In the genomic region with DNA sequence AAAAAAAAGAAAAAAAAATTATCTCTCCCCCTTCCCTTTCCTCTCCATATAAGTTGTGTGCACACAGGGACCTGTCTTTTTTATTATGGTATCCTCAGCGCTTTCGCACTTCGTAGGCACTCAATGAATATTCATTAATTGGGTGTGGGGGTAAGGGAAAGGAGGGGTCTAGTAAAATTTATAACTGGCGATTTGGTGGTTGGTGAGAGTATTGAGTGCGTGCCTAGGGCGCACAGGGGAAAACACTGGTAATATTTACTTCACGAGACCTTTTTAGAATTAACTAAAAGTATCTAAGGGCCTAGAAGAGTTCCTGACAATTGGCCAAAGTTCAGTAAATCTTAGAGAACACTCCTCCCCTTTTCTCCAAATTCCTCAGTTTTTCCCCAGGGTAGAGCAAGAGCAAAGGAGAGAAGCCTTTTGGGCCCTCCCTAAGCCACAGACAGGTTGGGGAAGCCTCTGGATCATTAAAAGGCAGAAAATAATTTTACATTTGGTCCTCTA, we compare ENCODE assay signal across 10 cellular contexts. TPM values are rescaled to one million over a fixed set of nuclear protein-coding genes. Genes with fewer than 3 reads are reported as not detected.
DNase-seq lines count a peak whose midpoint lies in the region; ATAC-seq, FAIRE-seq and TF ChIP-seq lines count a peak whose summit lies in the region.
"Had no signal": no experiment of that assay in that cellular context is flagged by ENCODE, and none has a peak within 500 bp of the region (broad histone marks: within the 10 kb centered on the region; RNA-seq: fewer than 3 reads in every experiment).

No MANE protein-coding gene starts in this region.

- H4K20me1 ChIP-seq in SK-N-SH (ENCODE audit: insufficient read depth) (no peaks in the 10 kb centered on the region), HepG2 (ENCODE audit: insufficient read depth, low read length) (no peaks in the 10 kb centered on the region)

- H3K27me3 ChIP-seq in SK-N-SH (ENCODE audit: insufficient read depth) (no peaks in the 10 kb centered on the region), HepG2 (ENCODE audit: control insufficient read depth in 1 of 2, insufficient read depth in 2 of 2, low read length in 2 of 2) (no peaks in the 10 kb centered on the region), stomach (peaks cover 0 to 5% (median 0%) of the 10 kb centered on the region in 3 donors), aorta (ENCODE audit: control insufficient read depth in 1 of 2, insufficient read depth in 2 of 2, low read length in 1 of 2) (no peaks in the 10 kb centered on the region)

- H3K4me2 ChIP-seq in SK-N-SH: no peak overlapping the region
- H3K4me2 ChIP-seq in HepG2 (ENCODE audit: low read depth, low read length): peak overlapping the region; percentile 73

- 97% methylated on average over 7 of the region's 7 CpGs for WGBS in SK-N-SH (ENCODE audit: low lambda C conversion rate)
- WGBS in HepG2 (ENCODE audit: low lambda C conversion rate): 86% methylated on average over 7 of the region's 7 CpGs
- 94 to 96% (median 96%) methylated on average over 7 of the region's 7 CpGs for WGBS in stomach, 5 donors
- WGBS in aorta, 2 donors: 97 to 99% methylated on average over 7 of the region's 7 CpGs

- no peak overlapping the region for H3K4me3 ChIP-seq in SK-N-SH (ENCODE audit: low read depth in 2 of 2, low read length in 1 of 2)
- H3K4me3 ChIP-seq in astrocyte of the spinal cord (ENCODE audit: low read depth, low read length): peak overlapping the region; percentile 17
- peak overlapping the region; percentile 57 to 70 (median 57); a peak in 5 of 6 replicates for H3K4me3 ChIP-seq in HepG2 (replicated peaks in 1 of 3; ENCODE audit: insufficient read depth in 1 of 3, low read depth in 2 of 3, low read length in 3 of 3)
- peak overlapping the region; percentile 51 to 58 (median 56) for H3K4me3 ChIP-seq in stomach
- no peak overlapping the region for H3K4me3 ChIP-seq in aorta (ENCODE audit: low read length in 2 of 2)

- intact Hi-C loops in HepG2 (cut with micrococcal nuclease; ENCODE audit: unreplicated experiment): no loop called here
- intact Hi-C loops in stomach (cut with DNase I; ENCODE audit: low total_unique reads): no loop called here
- intact Hi-C loops in aorta (cut with DNase I): no loop called here

- H3K9ac ChIP-seq in SK-N-SH: no peak overlapping the region
- H3K9ac ChIP-seq in HepG2 (ENCODE audit: insufficient read depth, low read depth, low read length): peak overlapping the region; percentile 73

- H3K36me3 ChIP-seq in SK-N-SH (replicated peaks in 1 of 2; ENCODE audit: control insufficient read depth in 1 of 2, insufficient read depth in 2 of 2, low read length in 1 of 2) (no peaks in the 10 kb centered on the region), HepG2 (replicated peaks in 1 of 2; ENCODE audit: control insufficient read depth in 1 of 2, insufficient read depth in 2 of 2, low read length in 2 of 2) (no peaks in the 10 kb centered on the region), stomach (no peaks in the 10 kb centered on the region), aorta (ENCODE audit: control insufficient read depth in 1 of 2, insufficient read depth in 2 of 2, low read length in 1 of 2) (no peaks in the 10 kb centered on the region)

- POLR2A ChIA-PET in SK-N-SH (lab: Yijun Ruan, JAX): interaction anchor here (0.6 to 1.2 kb wide), 2 partner anchors 8 to 41 kb away, joined by 3 read pairs; partner anchors contain the start of gene RPAP1
- POLR2A ChIA-PET in HepG2 (lab: Yijun Ruan, JAX): interaction anchor here (1.4 to 3.0 kb wide), 5 partner anchors 16 to 40 kb away, joined by 4 to 32 read pairs (median 6); partner anchors contain the start of gene RPAP1

- TF ChIP-seq EP300 in SK-N-SH (IDR thresholded peaks at IDR 0.05; ENCODE audit: borderline replicate concordance in 1 of 2, low read depth in 1 of 2, low read length in 1 of 2) (no peak), HepG2 (IDR thresholded peaks at IDR 0.05; ENCODE audit: low read depth in 2 of 2, low read length in 2 of 2) (no peak), HepG2 (CRISPR knock-in tag; IDR thresholded peaks at IDR 0.05; ENCODE audit: borderline replicate concordance) (no peak), stomach (IDR thresholded peaks at IDR 0.05) (no peak)

- H3K4me1 ChIP-seq in SK-N-SH (ENCODE audit: control insufficient read depth in 1 of 2, insufficient read depth in 2 of 2, low read depth in 1 of 2, low read length in 1 of 2) (no peaks in the 10 kb centered on the region; a peak in 1 of 4 replicates), HepG2 (ENCODE audit: insufficient read depth, low read length) (peaks cover 17% of the 10 kb centered on the region), stomach (peaks cover 0 to 15% (median 12%) of the 10 kb centered on the region in 4 donors), aorta (ENCODE audit: control insufficient read depth in 1 of 2, insufficient read depth in 2 of 2, low read length in 2 of 2) (no peaks in the 10 kb centered on the region)

- no peak overlapping the region for H3K27ac ChIP-seq in SK-N-SH (ENCODE audit: low read depth in 2 of 2, low read length in 1 of 2)
- peak overlapping the region; percentile 61 for H3K27ac ChIP-seq in HepG2 (ENCODE audit: extremely low read length, insufficient read depth, low read length)
- peak overlapping the region in 1 of 5 donors; percentile 80 for H3K27ac ChIP-seq in stomach
- no peak overlapping the region for H3K27ac ChIP-seq in aorta (ENCODE audit: low read depth in 1 of 2, low read length in 2 of 2)

- TF ChIP-seq CTCF in SK-N-SH (IDR thresholded peaks at IDR 0.05): no peak
- no peak for TF ChIP-seq CTCF in astrocyte of the spinal cord (IDR thresholded peaks at IDR 0.05; ENCODE audit: low read depth, low read length)
- TF ChIP-seq CTCF in HepG2 (CRISPR knock-in tag; IDR thresholded peaks at IDR 0.05): no peak
- no peak for TF ChIP-seq CTCF in stomach (IDR thresholded peaks at IDR 0.05)

- H2AFZ ChIP-seq in SK-N-SH (ENCODE audit: low read depth): peak overlapping the region; percentile 83; the same call in 1 of the 2 replicates
- no peak overlapping the region for H2AFZ ChIP-seq in HepG2 (ENCODE audit: low read length)

- no peak for ATAC-seq in SK-N-SH treated with all-trans-retinoic acid at 6 μM for 48 hours
- ATAC-seq in HepG2: no peak
- ATAC-seq in aorta (ENCODE audit: low FRiP score): no peak

- no peaks in the 10 kb centered on the region for H3F3A ChIP-seq in SK-N-SH (replicated peaks; ENCODE audit: insufficient read depth)

- no peaks in the 10 kb centered on the region for H3K79me2 ChIP-seq in SK-N-SH (ENCODE audit: insufficient read depth)
- H3K79me2 ChIP-seq in HepG2 (ENCODE audit: insufficient read depth, low read length): no peaks in the 10 kb centered on the region

- FAIRE-seq in HepG2 (lab: Jason Lieb, UNC): no peak

- no peak for TF ChIP-seq RAD21 in SK-N-SH (IDR thresholded peaks at IDR 0.05; ENCODE audit: low read length)
- no peak for TF ChIP-seq RAD21 in HepG2 (CRISPR knock-in tag; IDR thresholded peaks at IDR 0.05)

- CTCF ChIA-PET in SK-N-SH (lab: Yijun Ruan, JAX) (interaction anchor here (0.6 to 1.7 kb wide), 6 partner anchors 9 to 120 kb away, joined by 3 to 6 read pairs (median 4); no protein-coding TSS in a partner anchor), HepG2 (lab: Yijun Ruan, JAX; ENCODE audit: low intra/inter-chr PET ratio, low total read pairs) (interaction anchor here (2.0 kb wide), 1 partner anchor 26 kb away, joined by 10 read pairs; the partner anchor contains the start of gene TYRO3)

- DNase-seq in SK-N-SH (no peak), astrocyte of the spinal cord (ENCODE audit: low read depth, low spot score) (peak; percentile 5), HepG2 (ENCODE audit: low spot score) (no peak), stomach (no peak), aorta (no peak), dedifferentiated amniotic fluid mesenchymal stem cell (ENCODE audit: extremely low spot score) (no peak), NCI-H526 treated with DMSO at 0.1 percent for 48 hours (lab: John Stamatoyannopoulos, UW) (no peak)
- DNase-seq: ACHN, NCI-H82 had no signal

- no peak for TF ChIP-seq POLR2A in HepG2 (IDR thresholded peaks at IDR 0.05; ENCODE audit: insufficient read depth in 1 of 2, low read depth in 2 of 2, low read length in 2 of 2)
- TF ChIP-seq POLR2A in stomach (IDR thresholded peaks at IDR 0.05): no peak

- H3K9me3 ChIP-seq in SK-N-SH (no peaks in the 10 kb centered on the region), HepG2 (ENCODE audit: low read length) (no peaks in the 10 kb centered on the region), stomach (no peaks in the 10 kb centered on the region), aorta (ENCODE audit: control insufficient read depth, low read length) (no peaks in the 10 kb centered on the region)

- no peaks in the 10 kb centered on the region for H3K9me2 ChIP-seq in SK-N-SH

- in situ Hi-C loops in astrocyte of the spinal cord (cut with HindIII; ENCODE audit: low sequenced_read_pairs) (no loop called here), HepG2 (cut with HindIII; ENCODE audit: extremely low pct_ligation_motif_present, low pct_unique_long_range_greater_than_20kb) (no loop called here)

- BruUV-seq in HepG2 (replicated peaks; lab: Mats Ljungman, UMichigan): no TSS peak

RNA-seq across cellular contexts. Expression of gene TYRO3, which starts 25.7 kb away (rescaled TPM):
- polyA plus RNA-seq in SK-N-SH (2012; rRNA removed) (8.7 and 10.3 TPM in 2 replicates), HepG2 (2011; rRNA removed) (43.6 and 48.0 TPM in 2 replicates), stomach (1 to 10 TPM; 3.6 to 6.6 (median 6.6) TPM), aorta (1 to 10 TPM; 3.4 to 4.5 TPM)
- 4.9 and 8.9 TPM in 2 replicates for polyA plus RNA-seq in SK-N-SH (2012; cell fraction: cytosol; rRNA removed)
- polyA plus RNA-seq in SK-N-SH (2012; cell fraction: nucleus; rRNA removed): 9.2 and 10.5 TPM in 2 replicates
- total RNA-seq in HepG2 (2016; rRNA removed; fragmentation: Illumina TruSeq; extraction: Trizol) (12.4 and 24.0 TPM in 2 replicates), stomach (10 to 100 TPM in 3 of 5 donors, 1 to 10 TPM in 1, under 1 TPM in 1; 0.89 to 16.9 (median 10.5) TPM), aorta (1 to 10 TPM; 6.0 to 9.8 TPM)
- total RNA-seq in HepG2 (2016; cell fraction: cytosol; rRNA removed; fragmentation: Illumina TruSeq; extraction: Trizol; ENCODE audit: low read depth): 8.5 and 10.2 TPM in 2 replicates
- total RNA-seq in HepG2 (2016; cell fraction: insoluble cytoplasmic fraction; rRNA removed; fragmentation: Illumina TruSeq; extraction: Trizol): 12.7 and 22.1 TPM in 2 replicates
- 13.7 and 17.0 TPM in 2 replicates for total RNA-seq in HepG2 (2016; cell fraction: membrane; rRNA removed; fragmentation: Illumina TruSeq; extraction: Trizol)
- 16.6 and 22.9 TPM in 2 replicates for total RNA-seq in HepG2 (2016; cell fraction: nucleus; rRNA removed; fragmentation: Illumina TruSeq; extraction: Trizol)
- 34.1 and 42.7 TPM in 2 replicates for polyA plus RNA-seq in HepG2 (2011; cell fraction: cytosol; rRNA removed)
- polyA plus RNA-seq in HepG2 (2011; cell fraction: nucleus; rRNA removed): 45.0 and 51.9 TPM in 2 replicates
- polyA plus RNA-seq in HepG2 (2012): 24.1 and 31.2 TPM in 2 replicates
- 3.8 and 5.0 TPM in 2 replicates for polyA plus RNA-seq in HepG2 (2016; cell fraction: cytosol; fragmentation: Illumina TruSeq; extraction: Trizol; ENCODE audit: low read depth)
- 9.1 and 11.5 TPM in 2 replicates for polyA plus RNA-seq in HepG2 (2016; cell fraction: insoluble cytoplasmic fraction; fragmentation: Illumina TruSeq; extraction: Trizol; ENCODE audit: low read depth)
- 8.9 and 12.0 TPM in 2 replicates for polyA plus RNA-seq in HepG2 (2016; cell fraction: membrane; fragmentation: Illumina TruSeq; extraction: Trizol; ENCODE audit: low read depth)
- polyA plus RNA-seq in HepG2 (2016; cell fraction: nucleus; fragmentation: Illumina TruSeq; extraction: Trizol; ENCODE audit: insufficient read depth, low read depth): 23.9 and 24.2 TPM in 2 replicates
- polyA minus RNA-seq in HepG2 (2011; rRNA and poly(A)+ RNA removed; ENCODE audit: low replicate concordance): 189 and 236 TPM in 2 replicates
- 48.4 and 49.0 TPM in 2 replicates for polyA minus RNA-seq in HepG2 (2011; cell fraction: cytosol; rRNA and poly(A)+ RNA removed)
- 33.2 and 34.2 TPM in 2 replicates for polyA minus RNA-seq in HepG2 (2011; cell fraction: nucleus; rRNA and poly(A)+ RNA removed)

RNA-seq across cellular contexts. Expression of gene RPAP1, which starts 40.6 kb away (rescaled TPM):
- polyA plus RNA-seq in SK-N-SH (2012; rRNA removed) (18.0 and 20.2 TPM in 2 replicates), HepG2 (2011; rRNA removed) (15.1 and 16.2 TPM in 2 replicates), stomach (10 to 100 TPM in 1 of 3 donors, 1 to 10 TPM in 2; 6.0 to 10.6 (median 8.5) TPM), aorta (1 to 10 TPM; 7.5 to 8.6 TPM)
- polyA plus RNA-seq in SK-N-SH (2012; cell fraction: cytosol; rRNA removed): 8.4 and 10.4 TPM in 2 replicates
- 54.9 and 55.9 TPM in 2 replicates for polyA plus RNA-seq in SK-N-SH (2012; cell fraction: nucleus; rRNA removed)
- total RNA-seq in HepG2 (2016; rRNA removed; fragmentation: Illumina TruSeq; extraction: Trizol) (20.6 and 28.1 TPM in 2 replicates), stomach (10 to 100 TPM in 3 of 5 donors, 1 to 10 TPM in 2; 1.8 to 17.4 (median 14.8) TPM), aorta (10 to 100 TPM; 19.9 to 27.5 TPM)
- total RNA-seq in HepG2 (2016; cell fraction: cytosol; rRNA removed; fragmentation: Illumina TruSeq; extraction: Trizol; ENCODE audit: low read depth): 2.9 and 4.8 TPM in 2 replicates
- 19.4 and 24.9 TPM in 2 replicates for total RNA-seq in HepG2 (2016; cell fraction: insoluble cytoplasmic fraction; rRNA removed; fragmentation: Illumina TruSeq; extraction: Trizol)
- total RNA-seq in HepG2 (2016; cell fraction: membrane; rRNA removed; fragmentation: Illumina TruSeq; extraction: Trizol): 7.5 and 9.5 TPM in 2 replicates
- total RNA-seq in HepG2 (2016; cell fraction: nucleus; rRNA removed; fragmentation: Illumina TruSeq; extraction: Trizol): 20.1 and 24.6 TPM in 2 replicates
- 7.0 and 9.8 TPM in 2 replicates for polyA plus RNA-seq in HepG2 (2011; cell fraction: cytosol; rRNA removed)
- polyA plus RNA-seq in HepG2 (2011; cell fraction: nucleus; rRNA removed): 56.6 and 66.8 TPM in 2 replicates
- polyA plus RNA-seq in HepG2 (2012): 26.5 TPM in 2 replicates
- 2.1 and 2.5 TPM in 2 replicates for polyA plus RNA-seq in HepG2 (2016; cell fraction: cytosol; fragmentation: Illumina TruSeq; extraction: Trizol; ENCODE audit: low read depth)
- 15.7 and 22.2 TPM in 2 replicates for polyA plus RNA-seq in HepG2 (2016; cell fraction: insoluble cytoplasmic fraction; fragmentation: Illumina TruSeq; extraction: Trizol; ENCODE audit: low read depth)
- 3.5 and 5.6 TPM in 2 replicates for polyA plus RNA-seq in HepG2 (2016; cell fraction: membrane; fragmentation: Illumina TruSeq; extraction: Trizol; ENCODE audit: low read depth)
- polyA plus RNA-seq in HepG2 (2016; cell fraction: nucleus; fragmentation: Illumina TruSeq; extraction: Trizol; ENCODE audit: insufficient read depth, low read depth): 36.5 and 38.9 TPM in 2 replicates
- polyA minus RNA-seq in HepG2 (2011; rRNA and poly(A)+ RNA removed; ENCODE audit: low replicate concordance): 24.4 and 46.4 TPM in 2 replicates
- 13.8 and 16.5 TPM in 2 replicates for polyA minus RNA-seq in HepG2 (2011; cell fraction: cytosol; rRNA and poly(A)+ RNA removed)
- polyA minus RNA-seq in HepG2 (2011; cell fraction: nucleus; rRNA and poly(A)+ RNA removed): 27.7 and 30.0 TPM in 2 replicates

Comparison
In these comparisons a context has a peak if more than half of its experiments do, and no peak if none do; other contexts are left out.
1. H3K4me3 ChIP-seq: peak in astrocyte of the spinal cord (single experiment), HepG2 (3 of 3) and stomach (4 of 4); none in SK-N-SH (0 of 2) and aorta (0 of 2).